8 cellular contexts compared by ENCODE assay signal in genomic region chr19:32041681-32042292, GRCh38.
DNase-seq lines count a peak whose midpoint lies in the region; ATAC-seq and TF ChIP-seq lines count a peak whose summit lies in the region.

No MANE protein-coding gene starts in this region.

- intact Hi-C loops in CD8-positive, alpha-beta T cell (cut with DNase I, micrococcal nuclease): no loop called here
- intact Hi-C loops in MCF 10A (cut with micrococcal nuclease): no loop called here

- no peak for ATAC-seq in CD8-positive, alpha-beta T cell
- ATAC-seq in stimulated activated naive CD8-positive, alpha-beta T cell treated with anti-CD3 and anti-CD28 coated beads, Interleukin-15, amount 100 ng/mL, for 72 hours: no peak
- ATAC-seq in HG02884 (IDR thresholded peaks at IDR 0.05; ENCODE audit: unreplicated experiment): no peak

- no peaks in the 10 kb centered on the region for H3K36me3 ChIP-seq in CD8-positive, alpha-beta T cell (ENCODE audit: insufficient read depth, low read length)

- CTCF ChIA-PET in CD8-positive, alpha-beta T cell (lab: Charles Lee): interaction anchor here (1.2 kb wide), 1 partner anchor 8 kb away, joined by 3 read pairs; no protein-coding TSS in a partner anchor
- CTCF ChIA-PET in MCF 10A (lab: Yijun Ruan, JAX): interaction anchor here (0.6 to 0.7 kb wide), 3 partner anchors 19 to 528 kb away, joined by 4 read pairs; no protein-coding TSS in a partner anchor

- H3K4me1 ChIP-seq in CD8-positive, alpha-beta T cell (ENCODE audit: insufficient read depth, low read length): no peaks in the 10 kb centered on the region

- no peaks in the 10 kb centered on the region for H3K9me3 ChIP-seq in CD8-positive, alpha-beta T cell (ENCODE audit: low read length)

- peaks cover 27% of the 10 kb centered on the region for H3K27me3 Mint-ChIP-seq in CD8-positive, alpha-beta T cell (ENCODE audit: low read depth)
- H3K27me3 Mint-ChIP-seq in MCF 10A (ENCODE audit: insufficient read depth, unreplicated experiment): no peaks in the 10 kb centered on the region
- H3K27me3 Mint-ChIP-seq in stimulated activated naive CD8-positive, alpha-beta T cell treated with anti-CD3 and anti-CD28 coated beads, Interleukin-15, amount 100 ng/mL, for 72 hours: peaks cover 38% of the 10 kb centered on the region

- BruUV-seq in MCF 10A (replicated peaks; lab: Mats Ljungman, UMichigan): no TSS peak

- no peaks in the 10 kb centered on the region for H3K36me3 Mint-ChIP-seq in CD8-positive, alpha-beta T cell
- no peaks in the 10 kb centered on the region for H3K36me3 Mint-ChIP-seq in MCF 10A (ENCODE audit: insufficient read depth, unreplicated experiment)

- POLR2A ChIA-PET in CD8-positive, alpha-beta T cell (lab: Charles Lee): no interaction called here
- POLR2A ChIA-PET in MCF 10A (lab: Yijun Ruan, JAX): no interaction called here

- peak overlapping the region; percentile 22 for H3K4me3 Mint-ChIP-seq in CD8-positive, alpha-beta T cell
- no peak overlapping the region for H3K4me3 Mint-ChIP-seq in MCF 10A (ENCODE audit: unreplicated experiment)
- H3K4me3 Mint-ChIP-seq in stimulated activated naive CD8-positive, alpha-beta T cell treated with anti-CD3 and anti-CD28 coated beads, Interleukin-15, amount 100 ng/mL, for 72 hours: no peak overlapping the region

- H3K4me3 ChIP-seq in CD8-positive, alpha-beta T cell (ENCODE audit: low read depth, low read length): no peak overlapping the region

- H3K27ac ChIP-seq in CD8-positive, alpha-beta T cell (ENCODE audit: low read depth, low read length): no peak overlapping the region

- no peak overlapping the region for H3K27ac Mint-ChIP-seq in CD8-positive, alpha-beta T cell
- H3K27ac Mint-ChIP-seq in MCF 10A (ENCODE audit: low read depth, unreplicated experiment): no peak overlapping the region
- H3K27ac Mint-ChIP-seq in stimulated activated naive CD8-positive, alpha-beta T cell treated with anti-CD3 and anti-CD28 coated beads, Interleukin-15, amount 100 ng/mL, for 72 hours: no peak overlapping the region

- H3K4me1 Mint-ChIP-seq in CD8-positive, alpha-beta T cell (ENCODE audit: low read depth): peaks cover 2% of the 10 kb centered on the region
- no peaks in the 10 kb centered on the region for H3K4me1 Mint-ChIP-seq in MCF 10A (ENCODE audit: insufficient read depth, unreplicated experiment)
- no peaks in the 10 kb centered on the region for H3K4me1 Mint-ChIP-seq in stimulated activated naive CD8-positive, alpha-beta T cell treated with anti-CD3 and anti-CD28 coated beads, Interleukin-15, amount 100 ng/mL, for 72 hours

- no peak for DNase-seq in CD8-positive, alpha-beta T cell
- DNase-seq in MCF 10A (ENCODE audit: unreplicated experiment): peak; percentile 27
- peak; percentile 74 for DNase-seq in kidney glomerular epithelial cell (lab: John Stamatoyannopoulos, UW)
- DNase-seq in stimulated activated naive CD8-positive, alpha-beta T cell treated with anti-CD3 and anti-CD28 coated beads, Interleukin-15, amount 100 ng/mL, for 72 hours: peak; percentile 8 to 23
- no peak for DNase-seq in COR-L47 (lab: John Stamatoyannopoulos, UW)
- DNase-seq in NCI-H1105 (lab: John Stamatoyannopoulos, UW): no peak

- H3K27me3 ChIP-seq in CD8-positive, alpha-beta T cell (ENCODE audit: insufficient read depth, low read length): peaks cover 3% of the 10 kb centered on the region

- no peaks in the 10 kb centered on the region for H3K9me3 Mint-ChIP-seq in CD8-positive, alpha-beta T cell
- H3K9me3 Mint-ChIP-seq in MCF 10A (ENCODE audit: unreplicated experiment): peaks cover 26% of the 10 kb centered on the region
- no peaks in the 10 kb centered on the region for H3K9me3 Mint-ChIP-seq in stimulated activated naive CD8-positive, alpha-beta T cell treated with anti-CD3 and anti-CD28 coated beads, Interleukin-15, amount 100 ng/mL, for 72 hours

- TF ChIP-seq CTCF in CD8-positive, alpha-beta T cell (IDR thresholded peaks at IDR 0.05): no peak
- TF ChIP-seq CTCF in LNCAP (IDR thresholded peaks at IDR 0.05): peak; percentile 90
- no peak for TF ChIP-seq CTCF in MCF 10A (IDR thresholded peaks at IDR 0.05; ENCODE audit: unreplicated experiment)

Comparison
In these comparisons a context has a peak if more than half of its experiments do, and no peak if none do; other contexts are left out.
1. DNase-seq: peak in MCF 10A (single experiment), kidney glomerular epithelial cell (single experiment) and stimulated activated naive CD8-positive, alpha-beta T cell treated with anti-CD3 and anti-CD28 coated beads, Interleukin-15, amount 100 ng/mL, for 72 hours (2 of 2); none in CD8-positive, alpha-beta T cell (0 of 7), COR-L47 (single experiment) and NCI-H1105 (single experiment).